Comparison of ENCODE assay signal across 8 cellular contexts in the genomic region with DNA sequence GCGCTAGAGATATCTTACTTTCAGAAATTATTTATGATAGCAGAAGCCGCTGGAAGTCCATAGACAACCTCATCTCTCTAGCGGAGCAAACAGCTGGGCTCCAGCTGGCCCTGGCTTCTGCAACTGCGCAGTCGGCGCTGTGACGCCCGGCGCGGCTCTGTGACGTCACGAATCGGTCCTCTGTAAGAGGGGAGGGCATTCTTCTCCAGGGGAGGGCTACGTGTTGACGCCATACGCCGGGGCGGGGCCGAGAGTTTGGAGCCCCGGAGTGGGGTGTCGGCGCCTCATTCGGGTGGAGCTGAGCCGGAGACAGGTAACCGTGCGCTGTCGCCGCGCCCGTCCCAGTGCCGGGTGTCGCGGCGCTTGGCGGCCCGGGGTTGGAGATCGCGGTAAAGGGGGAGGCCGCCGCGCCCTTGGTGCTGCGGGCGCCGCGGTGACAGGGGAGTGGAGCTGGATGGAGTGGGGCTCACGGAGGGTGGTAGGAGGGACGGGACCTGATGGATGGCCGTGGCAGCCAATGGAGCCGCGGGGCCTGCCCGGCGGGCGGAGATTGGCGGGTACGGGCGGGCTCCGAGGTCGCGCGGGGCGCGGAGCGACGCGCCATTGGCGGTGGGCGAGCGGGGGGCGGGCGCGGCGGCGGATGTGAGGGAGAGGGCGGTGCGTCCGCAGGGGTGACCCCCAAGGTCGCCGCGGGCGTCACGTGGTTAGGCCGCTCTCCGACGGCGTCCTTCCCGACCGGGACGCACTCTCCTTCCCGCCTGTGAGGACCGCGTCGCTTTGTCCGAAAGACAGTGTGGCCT. TPM values are rescaled to one million over a fixed set of nuclear protein-coding genes. Genes with fewer than 3 reads are reported as not detected.
DNase-seq lines count a peak whose midpoint lies in the region; ATAC-seq lines count a peak whose summit lies in the region.

A gene (plus strand): TSS at position 287 of the 800 bp plus-strand sequence. CDS start 17,717 bp downstream, outside the sequence.

- H3K9me3 Mint-ChIP-seq in activated CD4-positive, alpha-beta T cell treated with anti-CD3 and anti-CD28 coated beads, Interleukin-2, amount 10 ng/mL, durations not matched to agents 7 days and 5 days: no peaks in the 10 kb centered on the region

- peaks cover 41% of the 10 kb centered on the region for H3K4me1 ChIP-seq in BLaER1

- peaks cover 45% of the 10 kb centered on the region for H3K4me1 Mint-ChIP-seq in activated CD4-positive, alpha-beta T cell treated with anti-CD3 and anti-CD28 coated beads, Interleukin-2, amount 10 ng/mL, durations not matched to agents 7 days and 5 days

- POLR2A ChIA-PET in activated CD4-positive, alpha-beta T cell treated with anti-CD3 and anti-CD28 coated beads, Interleukin-2, amount 10 ng/mL, durations not matched to agents 7 days and 5 days (lab: Charles Lee): interaction anchor here (0.6 to 1.2 kb wide), 7 partner anchors 25 to 242 kb away, joined by 3 to 5 read pairs (median 3); a partner anchor contains a TSS

- H3K9me3 ChIP-seq in BLaER1: no peaks in the 10 kb centered on the region

- CTCF ChIA-PET in activated CD4-positive, alpha-beta T cell treated with anti-CD3 and anti-CD28 coated beads, Interleukin-2, amount 10 ng/mL, durations not matched to agents 7 days and 5 days (lab: Charles Lee): interaction anchor here (0.8 to 3.7 kb wide), 12 partner anchors 10 to 299 kb away, joined by 3 to 17 read pairs (median 4); a partner anchor contains a TSS

- peak within 1 kb of the TSS; percentile 77 for H3K4me3 ChIP-seq in BLaER1

- H3K27me3 ChIP-seq in BLaER1: no peaks in the 10 kb centered on the region

- no peaks in the 10 kb centered on the region for H3K36me3 ChIP-seq in BLaER1

- DNase-seq in NCI-H69 (lab: John Stamatoyannopoulos, UW) (peak; percentile 99), cortex of kidney (lab: John Stamatoyannopoulos, UW) (peak; percentile 77), left kidney (ENCODE audit: low read depth, low spot score) (peak; percentile 99)
- peak; percentile 100 for DNase-seq in activated CD4-positive, alpha-beta T cell treated with anti-CD3 and anti-CD28 coated beads, Interleukin-2, amount 10 ng/mL, durations not matched to agents 7 days and 5 days
- peak; percentile 99 to 100 for DNase-seq in stimulated activated CD4-positive, alpha-beta T cell treated with anti-CD3 and anti-CD28 coated beads, Interleukin-2, amount 100 ng/mL, for 24 hours

- H4K20me1 ChIP-seq in BLaER1: peaks cover 28% of the 10 kb centered on the region

- peak within 1 kb of the TSS; percentile 76 for H3K27ac ChIP-seq in BLaER1

- H3K27ac Mint-ChIP-seq in activated CD4-positive, alpha-beta T cell treated with anti-CD3 and anti-CD28 coated beads, Interleukin-2, amount 10 ng/mL, durations not matched to agents 7 days and 5 days: peak within 1 kb of the TSS; percentile 99

- peaks cover 3% of the 10 kb centered on the region for H3K27me3 Mint-ChIP-seq in activated CD4-positive, alpha-beta T cell treated with anti-CD3 and anti-CD28 coated beads, Interleukin-2, amount 10 ng/mL, durations not matched to agents 7 days and 5 days

- peak within 1 kb of the TSS; percentile 91 for H3K4me3 Mint-ChIP-seq in activated CD4-positive, alpha-beta T cell treated with anti-CD3 and anti-CD28 coated beads, Interleukin-2, amount 10 ng/mL, durations not matched to agents 7 days and 5 days

- ATAC-seq in GM19328 (IDR thresholded peaks at IDR 0.05; ENCODE audit: unreplicated experiment): peak; percentile 93
- peak; percentile 90 for ATAC-seq in HG03520 (IDR thresholded peaks at IDR 0.05; ENCODE audit: unreplicated experiment)

- peak within 1 kb of the TSS; percentile 82 for H3K9ac ChIP-seq in BLaER1

- H3K36me3 Mint-ChIP-seq in activated CD4-positive, alpha-beta T cell treated with anti-CD3 and anti-CD28 coated beads, Interleukin-2, amount 10 ng/mL, durations not matched to agents 7 days and 5 days (ENCODE audit: low read depth): peaks cover 12% of the 10 kb centered on the region

- peak within 1 kb of the TSS; percentile 88 for H3K4me2 ChIP-seq in BLaER1

RNA-seq across cellular contexts. Expression of the gene that starts here (rescaled TPM):
- 100 to 1,000 TPM; 114 to 121 TPM for total RNA-seq in activated CD4-positive, alpha-beta T cell treated with anti-CD3 and anti-CD28 coated beads, Interleukin-2, amount 10 ng/mL, durations not matched to agents 7 days and 5 days

Comparison
In these comparisons a context has a peak if more than half of its experiments do, and no peak if none do; other contexts are left out.
1. Peak in every context shown above with its lines: DNase-seq, ATAC-seq, H3K4me3 ChIP-seq and H3K27ac ChIP-seq.